14 cellular contexts compared by ENCODE assay signal in the genomic region with DNA sequence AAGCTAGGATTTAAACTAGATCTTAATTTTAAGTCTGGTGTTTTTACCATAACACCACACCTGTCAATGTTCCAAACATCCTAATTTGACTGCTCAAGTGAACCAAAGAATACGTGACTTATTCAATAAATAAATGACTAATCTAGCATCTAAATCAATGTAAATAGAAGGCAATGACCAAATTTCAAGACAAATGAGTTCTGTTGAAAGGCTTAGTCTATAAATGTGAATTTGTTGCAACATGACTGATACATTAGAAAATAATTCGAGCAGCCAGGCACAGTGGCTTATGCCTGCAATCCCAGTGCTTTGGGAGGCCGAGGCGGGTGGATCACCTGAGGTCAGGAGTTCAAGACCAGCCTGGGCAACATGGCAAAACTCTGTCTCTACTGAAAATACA. TPM values are rescaled to one million over a fixed set of nuclear protein-coding genes. Genes with fewer than 3 reads are reported as not detected.
DNase-seq lines count a peak whose midpoint lies in the region; ATAC-seq and TF ChIP-seq lines count a peak whose summit lies in the region.
"Had no signal": no experiment of that assay in that cellular context is flagged by ENCODE, and none has a peak within 500 bp of the region (broad histone marks: within the 10 kb centered on the region; RNA-seq: fewer than 3 reads in every experiment).

No MANE protein-coding gene starts in this region.

- H3K9me3 Mint-ChIP-seq in activated CD4-positive, alpha-beta T cell treated with anti-CD3 and anti-CD28 coated beads, Interleukin-2, amount 10 ng/mL, durations not matched to agents 24 days and 14 days = no peaks in the 10 kb centered on the region
- H3K9me3 Mint-ChIP-seq in activated CD4-positive, alpha-beta T cell treated with anti-CD3 and anti-CD28 coated beads, Interleukin-2, amount 10 ng/mL, durations not matched to agents 7 days and 5 days = no peaks in the 10 kb centered on the region
- no peaks in the 10 kb centered on the region for H3K9me3 Mint-ChIP-seq in osteocyte (ENCODE audit: unreplicated experiment)
- H3K9me3 Mint-ChIP-seq: CD4-positive, CD25-positive, alpha-beta regulatory T cell had no signal

- peaks cover 18% of the 10 kb centered on the region for H3K4me1 Mint-ChIP-seq in activated CD4-positive, alpha-beta T cell treated with anti-CD3 and anti-CD28 coated beads, Interleukin-2, amount 10 ng/mL, durations not matched to agents 24 days and 14 days
- H3K4me1 Mint-ChIP-seq in activated CD4-positive, alpha-beta T cell treated with anti-CD3 and anti-CD28 coated beads, Interleukin-2, amount 10 ng/mL, durations not matched to agents 7 days and 5 days = peaks cover 23% of the 10 kb centered on the region
- H3K4me1 Mint-ChIP-seq in osteocyte (ENCODE audit: unreplicated experiment) = peaks cover 2% of the 10 kb centered on the region

- H3K4me3 Mint-ChIP-seq in activated CD4-positive, alpha-beta T cell treated with anti-CD3 and anti-CD28 coated beads, Interleukin-2, amount 10 ng/mL, durations not matched to agents 24 days and 14 days = no peak overlapping the region
- no peak overlapping the region for H3K4me3 Mint-ChIP-seq in activated CD4-positive, alpha-beta T cell treated with anti-CD3 and anti-CD28 coated beads, Interleukin-2, amount 10 ng/mL, durations not matched to agents 7 days and 5 days
- H3K4me3 Mint-ChIP-seq in osteocyte (ENCODE audit: unreplicated experiment) = no peak overlapping the region

- no peak for DNase-seq in activated CD4-positive, alpha-beta T cell treated with anti-CD3 and anti-CD28 coated beads, Interleukin-2, amount 10 ng/mL, durations not matched to agents 24 days and 14 days
- DNase-seq in activated CD4-positive, alpha-beta T cell treated with anti-CD3 and anti-CD28 coated beads, Interleukin-2, amount 10 ng/mL, durations not matched to agents 7 days and 5 days = no peak
- DNase-seq in RWPE2 (ENCODE audit: low spot score) (no peak), epithelial cell of esophagus (ENCODE audit: low read depth) (peak; percentile 18), osteocyte (ENCODE audit: extremely low spot score, unreplicated experiment) (no peak), inferior parietal cortex (ENCODE audit: extremely low spot score) (no peak), brain microvascular endothelial cell (no peak)
- DNase-seq: 8988T; CD4-positive, CD25-positive, alpha-beta regulatory T cell; DMS53; GF-D8 had no signal

- ATAC-seq in RWPE2 (ENCODE audit: low read depth) (peak; percentile 57; the same call in 2 of the 3 replicates), HG03378 (IDR thresholded peaks at IDR 0.05; ENCODE audit: unreplicated experiment) (no peak)
- ATAC-seq: HCT116 had no signal

- H3K9me3 ChIP-seq in RWPE2 (ENCODE audit: severe bottlenecking) = no peaks in the 10 kb centered on the region

- peaks cover 7% of the 10 kb centered on the region for H3K4me1 ChIP-seq in RWPE2 (ENCODE audit: insufficient read depth, poor library complexity, severe bottlenecking)

- no peak overlapping the region for H3K4me3 ChIP-seq in RWPE2 (ENCODE audit: severe bottlenecking)
- no peak overlapping the region for H3K4me3 ChIP-seq in epithelial cell of esophagus (ENCODE audit: low read length)
- no peak overlapping the region for H3K4me3 ChIP-seq in brain microvascular endothelial cell (ENCODE audit: low read depth, low read length)
- H3K4me3 ChIP-seq: BLaER1 treated with 17β-estradiol and CSF1 and Interleukin-3, amounts not matched to agents 10 nM and 100 nM had no signal

- H3K27me3 ChIP-seq in RWPE2 (ENCODE audit: insufficient read depth, poor library complexity, severe bottlenecking) = no peaks in the 10 kb centered on the region
- H3K27me3 ChIP-seq in brain microvascular endothelial cell (replicated peaks) = no peaks in the 10 kb centered on the region
- H3K27me3 ChIP-seq: BLaER1 treated with 17β-estradiol and CSF1 and Interleukin-3, amounts not matched to agents 10 nM and 100 nM had no signal

- H3K27me3 Mint-ChIP-seq in activated CD4-positive, alpha-beta T cell treated with anti-CD3 and anti-CD28 coated beads, Interleukin-2, amount 10 ng/mL, durations not matched to agents 24 days and 14 days = no peaks in the 10 kb centered on the region
- H3K27me3 Mint-ChIP-seq in activated CD4-positive, alpha-beta T cell treated with anti-CD3 and anti-CD28 coated beads, Interleukin-2, amount 10 ng/mL, durations not matched to agents 7 days and 5 days = no peaks in the 10 kb centered on the region
- H3K27me3 Mint-ChIP-seq in osteocyte (ENCODE audit: unreplicated experiment) = no peaks in the 10 kb centered on the region
- H3K27me3 Mint-ChIP-seq: CD4-positive, CD25-positive, alpha-beta regulatory T cell had no signal

- H3K27ac ChIP-seq in RWPE2 (ENCODE audit: poor library complexity, severe bottlenecking) = no peak overlapping the region
- no peak overlapping the region for H3K27ac ChIP-seq in brain microvascular endothelial cell
- H3K27ac ChIP-seq: BLaER1 treated with 17β-estradiol and CSF1 and Interleukin-3, amounts not matched to agents 10 nM and 100 nM had no signal

- POLR2A ChIA-PET in activated CD4-positive, alpha-beta T cell treated with anti-CD3 and anti-CD28 coated beads, Interleukin-2, amount 10 ng/mL, durations not matched to agents 7 days and 5 days (lab: Charles Lee) = no interaction called here

- H3K36me3 ChIP-seq in RWPE2 (ENCODE audit: low read depth) (peaks cover 96% of the 10 kb centered on the region), brain microvascular endothelial cell (replicated peaks) (peaks cover 66% of the 10 kb centered on the region)

- TF ChIP-seq CTCF in RWPE2 (IDR thresholded peaks at IDR 0.05; ENCODE audit: poor library complexity, severe bottlenecking) = no peak
- no peak for TF ChIP-seq CTCF in epithelial cell of esophagus (IDR thresholded peaks at IDR 0.05; ENCODE audit: insufficient read depth, low read depth, low read length, missing control alignments)
- TF ChIP-seq CTCF in osteocyte (IDR thresholded peaks at IDR 0.05) = no peak
- TF ChIP-seq CTCF in brain microvascular endothelial cell (IDR thresholded peaks at IDR 0.05; ENCODE audit: low read depth, low read length, missing control alignments) = no peak

- intact Hi-C loops in activated CD4-positive, alpha-beta T cell treated with anti-CD3 and anti-CD28 coated beads, Interleukin-2, amount 10 ng/mL, durations not matched to agents 24 days and 14 days (cut with micrococcal nuclease) = no loop called here

- H3K36me3 Mint-ChIP-seq in activated CD4-positive, alpha-beta T cell treated with anti-CD3 and anti-CD28 coated beads, Interleukin-2, amount 10 ng/mL, durations not matched to agents 24 days and 14 days (ENCODE audit: low read depth) = peaks cover 41% of the 10 kb centered on the region
- H3K36me3 Mint-ChIP-seq in activated CD4-positive, alpha-beta T cell treated with anti-CD3 and anti-CD28 coated beads, Interleukin-2, amount 10 ng/mL, durations not matched to agents 7 days and 5 days (ENCODE audit: low read depth) = peaks cover 45% of the 10 kb centered on the region
- H3K36me3 Mint-ChIP-seq in osteocyte (ENCODE audit: unreplicated experiment) = peaks cover 42% of the 10 kb centered on the region

- CTCF ChIA-PET in activated CD4-positive, alpha-beta T cell treated with anti-CD3 and anti-CD28 coated beads, Interleukin-2, amount 10 ng/mL, durations not matched to agents 7 days and 5 days (lab: Charles Lee) = interaction anchor here (0.6 to 2.1 kb wide), 3 partner anchors 12 to 127 kb away, joined by 3 to 6 read pairs (median 3); no protein-coding TSS in a partner anchor

- in situ Hi-C loops in brain microvascular endothelial cell (cut with HindIII; ENCODE audit: low pct_ligation_motif_present, low sequenced_read_pairs) = no loop called here

- H3K27ac Mint-ChIP-seq in activated CD4-positive, alpha-beta T cell treated with anti-CD3 and anti-CD28 coated beads, Interleukin-2, amount 10 ng/mL, durations not matched to agents 24 days and 14 days = peak overlapping the region; percentile 34
- H3K27ac Mint-ChIP-seq in activated CD4-positive, alpha-beta T cell treated with anti-CD3 and anti-CD28 coated beads, Interleukin-2, amount 10 ng/mL, durations not matched to agents 7 days and 5 days = no peak overlapping the region
- peak overlapping the region; percentile 25 for H3K27ac Mint-ChIP-seq in osteocyte (ENCODE audit: unreplicated experiment)

RNA-seq across cellular contexts. Expression of a gene that starts 15.1 kb away (rescaled TPM):
- 63.3 and 64.6 TPM in 2 replicates for total RNA-seq in activated CD4-positive, alpha-beta T cell treated with anti-CD3 and anti-CD28 coated beads, Interleukin-2, amount 10 ng/mL, durations not matched to agents 24 days and 14 days
- total RNA-seq in activated CD4-positive, alpha-beta T cell treated with anti-CD3 and anti-CD28 coated beads, Interleukin-2, amount 10 ng/mL, durations not matched to agents 7 days and 5 days = 10 to 100 TPM; 55.8 to 66.7 TPM
- 38.8 and 49.7 TPM in 2 replicates for total RNA-seq in osteocyte

RNA-seq across cellular contexts. Expression of a gene that starts 15.6 kb away (rescaled TPM):
- total RNA-seq in activated CD4-positive, alpha-beta T cell treated with anti-CD3 and anti-CD28 coated beads, Interleukin-2, amount 10 ng/mL, durations not matched to agents 24 days and 14 days = 5.7 and 6.9 TPM in 2 replicates
- 1 to 10 TPM; 6.1 to 7.1 TPM for total RNA-seq in activated CD4-positive, alpha-beta T cell treated with anti-CD3 and anti-CD28 coated beads, Interleukin-2, amount 10 ng/mL, durations not matched to agents 7 days and 5 days
- 5.0 and 5.1 TPM in 2 replicates for total RNA-seq in osteocyte

RNA-seq across cellular contexts. Expression of a gene that starts 37.3 kb away (rescaled TPM):
- total RNA-seq in activated CD4-positive, alpha-beta T cell treated with anti-CD3 and anti-CD28 coated beads, Interleukin-2, amount 10 ng/mL, durations not matched to agents 24 days and 14 days = 10.2 and 13.5 TPM in 2 replicates
- total RNA-seq in activated CD4-positive, alpha-beta T cell treated with anti-CD3 and anti-CD28 coated beads, Interleukin-2, amount 10 ng/mL, durations not matched to agents 7 days and 5 days = 10 to 100 TPM; 22.4 to 22.7 TPM
- 28.0 and 32.5 TPM in 2 replicates for total RNA-seq in osteocyte
